1 cellular context compared by ENCODE assay signal in genomic region chr12:27179399-27180214, GRCh38.
TF ChIP-seq lines count a peak whose summit lies in the region.

No MANE protein-coding gene starts in this region.

TF ChIP-seq in GM12878, 131 proteins besides CTCF, POLR2A, EP300 and RAD21 (continued from another document):
- TF ChIP-seq ZNF24 (IDR thresholded peaks at IDR 0.05): 0 out of 2 replicates have a peak, but pooled peaks have one; percentile 20
- TF ChIP-seq KAT2A (conservative IDR thresholded peaks at IDR 0.05; ENCODE audit: control insufficient read depth, low read depth, low read length): no peak
- TF ChIP-seq BRCA1 (IDR thresholded peaks at IDR 0.05; ENCODE audit: low read depth, low read length): no peak
- no peak for TF ChIP-seq KDM1A (IDR thresholded peaks at IDR 0.05; ENCODE audit: borderline replicate concordance)
- 0 out of 2 replicates have a peak, but pooled peaks have one; percentile 39 for TF ChIP-seq EZH2 (IDR thresholded peaks at IDR 0.05; ENCODE audit: borderline replicate concordance, control insufficient read depth, low read depth, low read length)
- TF ChIP-seq USF1 (IDR thresholded peaks at IDR 0.05; ENCODE audit: borderline replicate concordance, extremely low read length, insufficient read depth, low read depth, low read length): no peak
- no peak for TF ChIP-seq SP1 (IDR thresholded peaks at IDR 0.05; ENCODE audit: low read depth, low read length)
- TF ChIP-seq MEF2B (IDR thresholded peaks at IDR 0.05; ENCODE audit: partially characterized antibody, poor library complexity, severe bottlenecking): peak; percentile 81
- TF ChIP-seq TCF3 (IDR thresholded peaks at IDR 0.05; ENCODE audit: borderline replicate concordance, insufficient read depth, low read depth, low read length): 0 out of 2 replicates have a peak, but pooled peaks have one; percentile 26
- TF ChIP-seq KLF5 (IDR thresholded peaks at IDR 0.05; ENCODE audit: partially characterized antibody): no peak
- no peak for TF ChIP-seq E2F8 (IDR thresholded peaks at IDR 0.05; ENCODE audit: low read depth, partially characterized antibody)
- TF ChIP-seq POLR2AphosphoS2 (IDR thresholded peaks at IDR 0.05; ENCODE audit: low read depth, low read length): no peak
- peak; percentile 76; the same call in 1 of the 2 replicates for TF ChIP-seq STAT3 (IDR thresholded peaks at IDR 0.05; ENCODE audit: low read depth, low read length)
- peak; percentile 19; the same call in 1 of the 2 replicates for TF ChIP-seq SREBF1 (IDR thresholded peaks at IDR 0.05; ENCODE audit: low read length)
- TF ChIP-seq STAT1 (conservative IDR thresholded peaks at IDR 0.05): no peak
- no peak for TF ChIP-seq NFYA (IDR thresholded peaks at IDR 0.05; ENCODE audit: borderline replicate concordance, low read depth, low read length)
- no peak for TF ChIP-seq FOS (IDR thresholded peaks at IDR 0.05; ENCODE audit: borderline replicate concordance, extremely low read depth, insufficient read length)
- TF ChIP-seq SUPT20H (IDR thresholded peaks at IDR 0.05; ENCODE audit: borderline replicate concordance, control insufficient read depth, low read depth, low read length): no peak
- peak; percentile 32; the same call in 1 of the 2 replicates for TF ChIP-seq PAX5 (IDR thresholded peaks at IDR 0.05; ENCODE audit: borderline replicate concordance, low read depth, low read length)
- no peak for TF ChIP-seq BCLAF1 (IDR thresholded peaks at IDR 0.05)
- no peak for TF ChIP-seq ZNF622 (IDR thresholded peaks at IDR 0.05)
- 0 out of 2 replicates have a peak, but pooled peaks have one; percentile 18 for TF ChIP-seq RAD51 (IDR thresholded peaks at IDR 0.05)
- no peak for TF ChIP-seq RCOR1 (conservative IDR thresholded peaks at IDR 0.05; ENCODE audit: low read depth, low read length)
- TF ChIP-seq SIX5 (IDR thresholded peaks at IDR 0.05; ENCODE audit: low read depth, low read length, severe bottlenecking): no peak
- TF ChIP-seq ELK1 (IDR thresholded peaks at IDR 0.05; ENCODE audit: low read depth, low read length): 0 out of 2 replicates have a peak, but pooled peaks have one; percentile 45
- 0 out of 2 replicates have a peak, but pooled peaks have one; percentile 38 for TF ChIP-seq TCF12 (IDR thresholded peaks at IDR 0.05; ENCODE audit: low read depth, low read length)
- peak; percentile 100 for TF ChIP-seq ATF7 (IDR thresholded peaks at IDR 0.05; ENCODE audit: low read depth)
- TF ChIP-seq HDAC2 (IDR thresholded peaks at IDR 0.05): no peak
- TF ChIP-seq REST (IDR thresholded peaks at IDR 0.05; ENCODE audit: low read depth, low read length): no peak
- peak; percentile 60 for TF ChIP-seq IKZF1 (conservative IDR thresholded peaks at IDR 0.05)
- TF ChIP-seq CHD4 (IDR thresholded peaks at IDR 0.05): no peak
- TF ChIP-seq ZSCAN29 (IDR thresholded peaks at IDR 0.05): no peak
- TF ChIP-seq NR2C1 (IDR thresholded peaks at IDR 0.05): no peak
- TF ChIP-seq PRDM15 (CRISPR knock-in tag; IDR thresholded peaks at IDR 0.05): no peak
- no peak for TF ChIP-seq ZNF592 (IDR thresholded peaks at IDR 0.05)
